2 cellular contexts compared by ENCODE assay signal in genomic region chr2:148555622-148556294, GRCh38.
TF ChIP-seq lines count a peak whose summit lies in the region.

No MANE protein-coding gene starts in this region.

TF ChIP-seq in IMR-90, 13 proteins besides CTCF, POLR2A, EP300 and RAD21 (continued from another document):
- TF ChIP-seq, protein P1, sequence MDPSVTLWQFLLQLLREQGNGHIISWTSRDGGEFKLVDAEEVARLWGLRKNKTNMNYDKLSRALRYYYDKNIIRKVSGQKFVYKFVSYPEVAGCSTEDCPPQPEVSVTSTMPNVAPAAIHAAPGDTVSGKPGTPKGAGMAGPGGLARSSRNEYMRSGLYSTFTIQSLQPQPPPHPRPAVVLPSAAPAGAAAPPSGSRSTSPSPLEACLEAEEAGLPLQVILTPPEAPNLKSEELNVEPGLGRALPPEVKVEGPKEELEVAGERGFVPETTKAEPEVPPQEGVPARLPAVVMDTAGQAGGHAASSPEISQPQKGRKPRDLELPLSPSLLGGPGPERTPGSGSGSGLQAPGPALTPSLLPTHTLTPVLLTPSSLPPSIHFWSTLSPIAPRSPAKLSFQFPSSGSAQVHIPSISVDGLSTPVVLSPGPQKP (IDR thresholded peaks at IDR 0.05; ENCODE audit: borderline replicate concordance, low read depth, low read length), result no peak
- no peak for TF ChIP-seq USF2 (IDR thresholded peaks at IDR 0.05; ENCODE audit: low read depth, low read length)

TF ChIP-seq in K562, 482 proteins besides CTCF, POLR2A, EP300 and RAD21 (continued from another document):
- TF ChIP-seq ATF6 (CRISPR knock-in tag; IDR thresholded peaks at IDR 0.05) (no peak), SIN3A (IDR thresholded peaks at IDR 0.05; ENCODE audit: borderline replicate concordance in 2 of 2, control insufficient read depth in 1 of 2, low read depth in 2 of 2, low read length in 2 of 2) (no peak), TRIM28 (IDR thresholded peaks at IDR 0.05) (no peak), EZH2 (IDR thresholded peaks at IDR 0.05; ENCODE audit: borderline replicate concordance, low read depth, low read length) (no peak), OTX1 (CRISPR knock-in tag; IDR thresholded peaks at IDR 0.05) (no peak), SMAD2 (IDR thresholded peaks at IDR 0.05; ENCODE audit: low read depth, low read length) (no peak), HNRNPLL (IDR thresholded peaks at IDR 0.05; ENCODE audit: low read depth, low read length, poor library complexity, severe bottlenecking) (no peak), MED1 (CRISPR knock-in tag; IDR thresholded peaks at IDR 0.05; ENCODE audit: borderline replicate concordance) (no peak), COPS2 (conservative IDR thresholded peaks at IDR 0.05) (no peak), ETS2 (tag; IDR thresholded peaks at IDR 0.05; ENCODE audit: borderline replicate concordance, poor library complexity, severe bottlenecking) (no peak), CEBPB (tag; IDR thresholded peaks at IDR 0.05) (peak; percentile 65)
TF ChIP-seq in K562: peak in this region for 3.
